14 cellular contexts compared by ENCODE assay signal in the genomic region with DNA sequence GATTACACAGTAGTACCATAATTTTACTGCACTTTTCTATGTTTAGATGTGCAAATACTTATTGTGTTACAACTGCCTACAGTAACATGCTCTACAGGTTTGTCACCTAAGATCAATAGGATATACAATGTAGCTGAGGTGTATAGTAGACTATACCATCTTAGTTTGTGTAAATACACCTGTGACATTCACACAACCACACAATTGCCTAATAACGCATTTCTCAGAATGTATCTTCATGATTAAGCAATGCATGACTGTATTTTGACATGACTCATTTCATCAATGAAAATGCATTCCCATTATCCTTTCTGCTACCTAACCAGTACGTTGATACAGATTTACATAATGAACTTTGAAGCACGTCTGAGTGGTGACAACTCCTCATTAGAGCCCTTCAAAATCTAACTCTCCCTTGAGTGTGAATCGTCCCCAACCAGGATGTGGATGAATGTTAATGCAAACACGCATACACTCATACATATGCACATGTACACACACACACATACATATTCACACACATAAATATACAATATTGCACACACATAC. TPM values are rescaled to one million over a fixed set of nuclear protein-coding genes. Genes with fewer than 3 reads are reported as not detected.
DNase-seq lines count a peak whose midpoint lies in the region; ATAC-seq, FAIRE-seq and TF ChIP-seq lines count a peak whose summit lies in the region.
"Had no signal": no experiment of that assay in that cellular context is flagged by ENCODE, and none has a peak within 500 bp of the region (broad histone marks: within the 10 kb centered on the region; RNA-seq: fewer than 3 reads in every experiment).

No MANE protein-coding gene starts in this region.

- peak; percentile 46 for ATAC-seq in activated T-helper 17 cell treated with anti-CD3 and anti-CD28 coated beads, Interleukin-2, amount 50 U/mL, for 72 hours (replicated peaks)
- ATAC-seq in T-cell (replicated peaks in 1 of 4), result no peak

- no peaks in the 10 kb centered on the region for H3K27me3 Mint-ChIP-seq in activated T-helper 17 cell treated with anti-CD3 and anti-CD28 coated beads, Interleukin-2, amount 50 U/mL, for 72 hours
- H3K27me3 Mint-ChIP-seq in T-cell, result no peaks in the 10 kb centered on the region

- POLR2A ChIA-PET in T-cell (lab: Charles Lee), result interaction anchor here in 1 of 2 donors (0.6 kb wide), 1 partner anchor 10 kb away, joined by 3 read pairs; no protein-coding TSS in a partner anchor

- no peak for TF ChIP-seq POLR2A in H54 (IDR thresholded peaks at IDR 0.05; ENCODE audit: low read depth, low read length)

- H3K36me3 Mint-ChIP-seq in activated T-helper 17 cell treated with anti-CD3 and anti-CD28 coated beads, Interleukin-2, amount 50 U/mL, for 72 hours (ENCODE audit: low read depth), result no peaks in the 10 kb centered on the region
- H3K36me3 Mint-ChIP-seq in T-cell, result peaks cover 10% of the 10 kb centered on the region

- DNase-seq in EL (peak; percentile 7), H54 (ENCODE audit: insufficient read length, low spot score) (no peak), fibroblast of mammary gland (ENCODE audit: low read depth) (peak; percentile 54), glomerular visceral epithelial cell (ENCODE audit: extremely low spot score) (no peak), amygdala (lab: John Stamatoyannopoulos, UW) (no peak), T-cell (no peak)
- DNase-seq: H9, KBM-7, NCI-H1092 treated with DMSO at 0.1 percent for 48 hours, NCI-H1694 treated with DMSO at 0.1 percent for 48 hours, NCI-H345, NCI-H526 treated with DMSO at 0.1 percent for 48 hours had no signal

- no peak overlapping the region for H3K4me3 ChIP-seq in fibroblast of mammary gland (ENCODE audit: control insufficient read depth, low read depth, low read length)
- H3K4me3 ChIP-seq: BLaER1 had no signal

- TF ChIP-seq CTCF in fibroblast of mammary gland (conservative IDR thresholded peaks at IDR 0.05; ENCODE audit: control insufficient read depth, insufficient read depth, low read depth, low read length), result no peak

- no peak overlapping the region for H3K27ac Mint-ChIP-seq in activated T-helper 17 cell treated with anti-CD3 and anti-CD28 coated beads, Interleukin-2, amount 50 U/mL, for 72 hours
- H3K27ac Mint-ChIP-seq in T-cell, result no peak overlapping the region
- H3K27ac Mint-ChIP-seq: H9 had no signal

- H3K9me3 Mint-ChIP-seq in activated T-helper 17 cell treated with anti-CD3 and anti-CD28 coated beads, Interleukin-2, amount 50 U/mL, for 72 hours, result peaks cover 12% of the 10 kb centered on the region
- peaks cover 9 to 26% (median 21%) of the 10 kb centered on the region in 3 donors for H3K9me3 Mint-ChIP-seq in T-cell

- peak; percentile 20 for FAIRE-seq in H54 (lab: Jason Lieb, UNC)

- H3K4me3 Mint-ChIP-seq in activated T-helper 17 cell treated with anti-CD3 and anti-CD28 coated beads, Interleukin-2, amount 50 U/mL, for 72 hours, result no peak overlapping the region
- no peak overlapping the region for H3K4me3 Mint-ChIP-seq in T-cell
- H3K4me3 Mint-ChIP-seq: H9 had no signal

- CTCF ChIA-PET in T-cell (lab: Charles Lee), result no interaction called here

- no peaks in the 10 kb centered on the region for H3K4me1 Mint-ChIP-seq in activated T-helper 17 cell treated with anti-CD3 and anti-CD28 coated beads, Interleukin-2, amount 50 U/mL, for 72 hours
- H3K4me1 Mint-ChIP-seq in T-cell, result peaks cover 0 to 14% (median 0%) of the 10 kb centered on the region in 3 donors
- H3K4me1 Mint-ChIP-seq: H9 had no signal

RNA-seq across cellular contexts. Expression of gene GZMK, which starts 28.4 kb away (rescaled TPM):
- under 1 TPM; 0.43 to 0.69 TPM for total RNA-seq in activated T-helper 17 cell treated with anti-CD3 and anti-CD28 coated beads, Interleukin-2, amount 50 U/mL, for 72 hours
- 10 to 100 TPM in 4 of 5 donors, 1 to 10 TPM in 1; 5.4 to 38.8 (median 31.0) TPM for total RNA-seq in T-cell
- total RNA-seq: H9 had no signal

RNA-seq across cellular contexts. Expression of gene GZMA, which starts 50.0 kb away (rescaled TPM):
- total RNA-seq in activated T-helper 17 cell treated with anti-CD3 and anti-CD28 coated beads, Interleukin-2, amount 50 U/mL, for 72 hours, result 10 to 100 TPM; 10.3 to 33.9 TPM
- 10 to 100 TPM in 4 of 5 donors, 1 to 10 TPM in 1; 9.9 to 86.0 (median 37.2) TPM for total RNA-seq in T-cell
- total RNA-seq: H9 had no signal

Comparison
In these comparisons a context has a peak if more than half of its experiments do, and no peak if none do; other contexts are left out.
1. DNase-seq: peak in EL (single experiment) and fibroblast of mammary gland (single experiment); none in H54 (single experiment), glomerular visceral epithelial cell (single experiment), amygdala (0 of 56) and T-cell (0 of 34).